ENCODE assay signal across 12 cellular contexts in genomic region chr4:3871181-3871852, GRCh38.
DNase-seq lines count a peak whose midpoint lies in the region; ATAC-seq and TF ChIP-seq lines count a peak whose summit lies in the region.
"Had no signal": no experiment of that assay in that cellular context is flagged by ENCODE, and none has a peak within 500 bp of the region (broad histone marks: within the 10 kb centered on the region; RNA-seq: fewer than 3 reads in every experiment).

No MANE protein-coding gene starts in this region.

- peak; percentile 69 for ATAC-seq in IMR-90 (ENCODE audit: low read depth)
- no peak for ATAC-seq in GM19395 (IDR thresholded peaks at IDR 0.05; ENCODE audit: unreplicated experiment)
- ATAC-seq in GM18858 (IDR thresholded peaks at IDR 0.05; ENCODE audit: unreplicated experiment) = no peak
- ATAC-seq: GM12878 had no signal

- H3K4ac ChIP-seq in IMR-90 (ENCODE audit: low read depth, low read length) = no peak overlapping the region

- no peak overlapping the region for H3K27ac ChIP-seq in IMR-90 (ENCODE audit: insufficient read depth, low read length)
- no peak overlapping the region for H3K27ac ChIP-seq in caudate nucleus (ENCODE audit: low read depth, low read length)
- H3K27ac ChIP-seq: tibial artery had no signal

- no peak overlapping the region for H3K56ac ChIP-seq in IMR-90 (ENCODE audit: extremely low read depth, insufficient read depth, low read length)

- H3K4me3 ChIP-seq in IMR-90 (ENCODE audit: insufficient read depth, low read depth, low read length) = no peak overlapping the region
- H3K4me3 ChIP-seq: GM12878, tibial artery had no signal

- BruUV-seq in IMR-90 (replicated peaks; lab: Mats Ljungman, UMichigan) = no TSS peak

- no peaks in the 10 kb centered on the region; the same call in 1 of the 2 replicates for H3K9me1 ChIP-seq in IMR-90 (ENCODE audit: insufficient read depth, low read length)

- H2AFZ ChIP-seq in IMR-90 (replicated peaks; ENCODE audit: low read length, poor library complexity) = no peak overlapping the region

- peak; percentile 79 for DNase-seq in D341Med (ENCODE audit: low spot score)
- DNase-seq in IMR-90 = no peak
- peak in 32 of 61 donors; percentile 11 to 72 (median 29) for DNase-seq in caudate nucleus (lab: John Stamatoyannopoulos, UW)
- peak; percentile 50 for DNase-seq in neural crest cell (ENCODE audit: low read depth, low spot score)
- no peak for DNase-seq in NCI-H2196 (lab: John Stamatoyannopoulos, UW; ENCODE audit: unreplicated experiment)
- DNase-seq in inferior parietal cortex (ENCODE audit: extremely low spot score) = no peak
- DNase-seq: OCI-M1 had no signal

- no peaks in the 10 kb centered on the region; the same call in 1 of the 2 replicates for H3K4me1 ChIP-seq in IMR-90 (ENCODE audit: control insufficient read depth, insufficient read depth, low read length)

- in situ Hi-C loops in IMR-90 (cut with MboI; ENCODE audit: low sequenced_read_pairs) = no loop called here

- no peak overlapping the region for H3K23ac ChIP-seq in IMR-90 (ENCODE audit: low read depth, low read length)

- H3K36me3 ChIP-seq in IMR-90 (ENCODE audit: control insufficient read depth, insufficient read depth, low read length) = no peaks in the 10 kb centered on the region
- H3K36me3 ChIP-seq: tibial artery had no signal

- no peak overlapping the region for H3K14ac ChIP-seq in IMR-90 (replicated peaks; ENCODE audit: low read depth, low read length)

- H3K27ac Mint-ChIP-seq in neural crest cell (ENCODE audit: unreplicated experiment) = no peak overlapping the region
- H3K27ac Mint-ChIP-seq: activated T-helper 1 cell treated with anti-CD3 and anti-CD28 coated beads, Interleukin-12 subunit alpha, Interleukin-12 subunit beta, Interleukin-2, Interleukin-4 antibody, amounts not matched to agents 30 ng/mL and 10 ng/mL and 1 ng/mL, durations not matched to agents 14 hours and 24 hours and 36 hours had no signal

- peak; percentile 39 for TF ChIP-seq RAD21 in IMR-90 (IDR thresholded peaks at IDR 0.05; ENCODE audit: low read length)

- H2BK20ac ChIP-seq in IMR-90 (ENCODE audit: low read depth, low read length) = no peak overlapping the region

- H2BK5ac ChIP-seq in IMR-90 (ENCODE audit: low read depth, low read length, poor library complexity, severe bottlenecking) = no peak overlapping the region

- 3% methylated on average over 19 of the region's 53 CpGs; no CpG with 5 or more reads in 1 of the 2 experiments for WGBS in IMR-90 (ENCODE audit: extremely low coverage in 2 of 2, insufficient read length in 1 of 2), 2 experiments

- peaks cover 66% of the 10 kb centered on the region for H3K27me3 ChIP-seq in IMR-90 (ENCODE audit: control insufficient read depth, insufficient read depth, low read length)

- H2AK9ac ChIP-seq in IMR-90 (replicated peaks; ENCODE audit: low read depth, low read length, poor library complexity) = no peak overlapping the region

- no peak for TF ChIP-seq POLR2A in IMR-90 (IDR thresholded peaks at IDR 0.05; ENCODE audit: low read depth, low read length)

- H4K91ac ChIP-seq in IMR-90 (ENCODE audit: insufficient read depth, low read depth, low read length) = no peak overlapping the region

- H2AK5ac ChIP-seq in IMR-90 (ENCODE audit: low read depth, low read length) = no peak overlapping the region

- peak overlapping the region; percentile 8 for H3K4me3 Mint-ChIP-seq in neural crest cell
- H3K4me3 Mint-ChIP-seq: activated T-helper 1 cell treated with anti-CD3 and anti-CD28 coated beads, Interleukin-12 subunit alpha, Interleukin-12 subunit beta, Interleukin-2, Interleukin-4 antibody, amounts not matched to agents 30 ng/mL and 10 ng/mL and 1 ng/mL, durations not matched to agents 14 hours and 24 hours and 36 hours had no signal

- H2BK15ac ChIP-seq in IMR-90 (ENCODE audit: low read depth, low read length) = no peak overlapping the region

- H2BK120ac ChIP-seq in IMR-90 (ENCODE audit: low read depth, low read length) = no peak overlapping the region

- H3K9me3 Mint-ChIP-seq in neural crest cell = no peaks in the 10 kb centered on the region
- H3K9me3 Mint-ChIP-seq: activated T-helper 1 cell treated with anti-CD3 and anti-CD28 coated beads, Interleukin-12 subunit alpha, Interleukin-12 subunit beta, Interleukin-2, Interleukin-4 antibody, amounts not matched to agents 30 ng/mL and 10 ng/mL and 1 ng/mL, durations not matched to agents 14 hours and 24 hours and 36 hours had no signal

- peaks cover 80% of the 10 kb centered on the region for H3K27me3 Mint-ChIP-seq in neural crest cell (ENCODE audit: low read depth)

- H3K79me1 ChIP-seq in IMR-90 (ENCODE audit: low read depth in 1 of 2, low read length in 2 of 2) = no peaks in the 10 kb centered on the region

- dilution Hi-C loops in IMR-90 (cut with HindIII; ENCODE audit: low sequenced_read_pairs, unreplicated experiment) = no loop called here

- peaks cover 3% of the 10 kb centered on the region; the same call in 1 of the 2 replicates for H3K9me3 ChIP-seq in IMR-90 (ENCODE audit: control insufficient read depth, insufficient read depth, low read length)
- H3K9me3 ChIP-seq: tibial artery had no signal

- no peak overlapping the region for H4K5ac ChIP-seq in IMR-90 (ENCODE audit: low read depth, low read length)

- H3K4me1 Mint-ChIP-seq in neural crest cell = peaks cover 12% of the 10 kb centered on the region

- peak; percentile 40 for TF ChIP-seq CTCF in IMR-90 (conservative IDR thresholded peaks at IDR 0.05; ENCODE audit: low read depth, low read length)
- TF ChIP-seq CTCF in neural crest cell (conservative IDR thresholded peaks at IDR 0.05) = no peak

- no peak overlapping the region for H3K18ac ChIP-seq in IMR-90 (ENCODE audit: low read depth, low read length)

- no peak overlapping the region for H3K9ac ChIP-seq in IMR-90 (ENCODE audit: low read depth, low read length)

- peaks cover 2% of the 10 kb centered on the region for H3K36me3 Mint-ChIP-seq in neural crest cell (ENCODE audit: low read depth)

- CTCF ChIA-PET in IMR-90 (lab: Yijun Ruan, JAX) = no interaction called here

- H4K8ac ChIP-seq in IMR-90 (ENCODE audit: low read depth in 2 of 2, low read length in 2 of 2) = no peak overlapping the region

- POLR2A ChIA-PET in IMR-90 (lab: Charles Lee; ENCODE audit: unreplicated experiment) = no interaction called here

- no peaks in the 10 kb centered on the region for H4K20me1 ChIP-seq in IMR-90 (ENCODE audit: insufficient read depth, low read length)

- H3K4me2 ChIP-seq in IMR-90 (ENCODE audit: low read depth, low read length) = no peak overlapping the region; the same call in 1 of the 2 replicates

- intact Hi-C loops in IMR-90 (cut with micrococcal nuclease) = loop anchor here (5.0 kb wide), 1 partner anchor 71 kb away; no protein-coding TSS in a partner anchor

TF ChIP-seq in IMR-90, 13 proteins besides CTCF, POLR2A, EP300 and RAD21:
- TF ChIP-seq MAFK (IDR thresholded peaks at IDR 0.05; ENCODE audit: low read depth, low read length) = no peak
- no peak for TF ChIP-seq MXI1 (IDR thresholded peaks at IDR 0.05; ENCODE audit: borderline replicate concordance, low read depth, low read length)
- TF ChIP-seq RFX5 (IDR thresholded peaks at IDR 0.05; ENCODE audit: low read depth, low read length) = no peak
- peak; percentile 42 for TF ChIP-seq SMC3 (IDR thresholded peaks at IDR 0.05; ENCODE audit: low read depth, low read length)
- TF ChIP-seq USF2 (IDR thresholded peaks at IDR 0.05; ENCODE audit: low read depth, low read length) = no peak

Comparison
In these comparisons a context has a peak if more than half of its experiments do, and no peak if none do; other contexts are left out.
1. DNase-seq: peak in D341Med (single experiment), caudate nucleus (32 of 61) and neural crest cell (single experiment); none in IMR-90 (single experiment), NCI-H2196 (single experiment) and inferior parietal cortex (single experiment).